28 cellular contexts compared by ENCODE assay signal in genomic region chr4:120452006-120452405, GRCh38.
DNase-seq lines count a peak whose midpoint lies in the region; ATAC-seq, FAIRE-seq and TF ChIP-seq lines count a peak whose summit lies in the region.
"Had no signal": no experiment of that assay in that cellular context is flagged by ENCODE, and none has a peak within 500 bp of the region (broad histone marks: within the 10 kb centered on the region; RNA-seq: fewer than 3 reads in every experiment).

No MANE protein-coding gene starts in this region.

- CTCF ChIA-PET in H1 (lab: Charles Lee; ENCODE audit: partially characterized antibody), result no interaction called here

- no peak overlapping the region for H3K23ac ChIP-seq in H1 (ENCODE audit: insufficient read length)
- H3K23ac ChIP-seq in mesenchymal stem cell (ENCODE audit: low read length in 2 of 2), result no peak overlapping the region

- H3K9me2 ChIP-seq in GM23338 (ENCODE audit: insufficient read depth), result no peaks in the 10 kb centered on the region

- no peak overlapping the region for H3K4me3 Mint-ChIP-seq in GM23338
- no peak overlapping the region for H3K4me3 Mint-ChIP-seq in activated naive CD8-positive, alpha-beta T cell treated with anti-CD3 and anti-CD28 coated beads, Interleukin-2, amount 50 U/mL, for 24 hours
- H3K4me3 Mint-ChIP-seq: CD8-positive, alpha-beta T cell had no signal

- H2BK12ac ChIP-seq in H1 (ENCODE audit: low read depth, low read length) (no peak overlapping the region), mesenchymal stem cell (ENCODE audit: low read length in 2 of 2) (no peak overlapping the region)

- no peak for ATAC-seq in GM23338
- ATAC-seq in activated naive CD8-positive, alpha-beta T cell treated with anti-CD3 and anti-CD28 coated beads, Interleukin-2, amount 50 U/mL, for 24 hours, result no peak
- no peak for ATAC-seq in HG02981 (IDR thresholded peaks at IDR 0.05; ENCODE audit: unreplicated experiment)
- ATAC-seq: CD8-positive, alpha-beta T cell had no signal

- no peak overlapping the region for H4K8ac ChIP-seq in H1 (ENCODE audit: extremely low read depth, insufficient read depth, low read length)
- H4K8ac ChIP-seq in mesenchymal stem cell (ENCODE audit: low read length), result no peak overlapping the region

- H3K9ac ChIP-seq in H1 (replicated peaks in 1 of 4; ENCODE audit: extremely low read depth in 1 of 4, low read depth in 3 of 4, low read length in 3 of 4), result no peak overlapping the region
- H3K9ac ChIP-seq in mesenchymal stem cell (ENCODE audit: low read length), result peak overlapping the region; percentile 34

- H3K27me3 Mint-ChIP-seq in GM23338 (ENCODE audit: insufficient read depth, low read depth, poor library complexity), result no peaks in the 10 kb centered on the region
- H3K27me3 Mint-ChIP-seq in activated naive CD8-positive, alpha-beta T cell treated with anti-CD3 and anti-CD28 coated beads, Interleukin-2, amount 50 U/mL, for 24 hours, result peaks cover 6% of the 10 kb centered on the region

- no peak overlapping the region for H3K27ac Mint-ChIP-seq in GM23338
- H3K27ac Mint-ChIP-seq in activated naive CD8-positive, alpha-beta T cell treated with anti-CD3 and anti-CD28 coated beads, Interleukin-2, amount 50 U/mL, for 24 hours, result no peak overlapping the region
- H3K27ac Mint-ChIP-seq: CD8-positive, alpha-beta T cell had no signal

- no peak overlapping the region for H3K27ac ChIP-seq in GM23338 (ENCODE audit: low read depth)
- no peak overlapping the region for H3K27ac ChIP-seq in H1 (ENCODE audit: low read depth, low read length)
- no peak overlapping the region for H3K27ac ChIP-seq in mesenchymal stem cell (ENCODE audit: low read length, poor library complexity, severe bottlenecking)
- H3K27ac ChIP-seq: PC-9, SK-N-MC had no signal

- no peak overlapping the region for H3K4ac ChIP-seq in H1 (replicated peaks; ENCODE audit: insufficient read length, low read depth, low read length)
- H3K4ac ChIP-seq in mesenchymal stem cell (ENCODE audit: low read depth in 1 of 2, low read length in 2 of 2), result no peak overlapping the region

- H4K5ac ChIP-seq in H1 (ENCODE audit: insufficient read length, low read depth, low read length), result no peak overlapping the region

- H3K4me2 ChIP-seq in GM23338, result no peak overlapping the region
- no peak overlapping the region for H3K4me2 ChIP-seq in H1 (ENCODE audit: insufficient read depth in 1 of 2, low read depth in 2 of 2, low read length in 2 of 2)
- no peak overlapping the region for H3K4me2 ChIP-seq in mesenchymal stem cell (ENCODE audit: low read length, poor library complexity, severe bottlenecking)
- H3K4me2 ChIP-seq: PC-9 had no signal

- no peaks in the 10 kb centered on the region for H3K27me3 ChIP-seq in GM23338 (ENCODE audit: insufficient read depth)
- H3K27me3 ChIP-seq in H1 (replicated peaks in 1 of 4; ENCODE audit: control insufficient read depth in 3 of 4, extremely low read depth in 1 of 4, insufficient read depth in 3 of 4, low read length in 3 of 4), result no peaks in the 10 kb centered on the region
- H3K27me3 ChIP-seq in mesenchymal stem cell (ENCODE audit: control insufficient read depth in 1 of 2, insufficient read depth in 1 of 2, low read length in 2 of 2), result no peaks in the 10 kb centered on the region

- no peak overlapping the region for H3K56ac ChIP-seq in H1 (replicated peaks; ENCODE audit: insufficient read length, low read depth, low read length)

- H3K4me1 ChIP-seq in GM23338 (ENCODE audit: insufficient read depth), result no peaks in the 10 kb centered on the region
- no peaks in the 10 kb centered on the region for H3K4me1 ChIP-seq in H1 (replicated peaks in 1 of 4; ENCODE audit: control insufficient read depth in 3 of 4, insufficient read depth in 4 of 4, low read length in 3 of 4)
- no peaks in the 10 kb centered on the region for H3K4me1 ChIP-seq in mesenchymal stem cell (ENCODE audit: control insufficient read depth, insufficient read depth, low read depth, low read length)

- H2AFZ ChIP-seq in GM23338, result peak overlapping the region; percentile 38; the same call in 1 of the 2 replicates
- peak overlapping the region; percentile 60; the same call in 1 of the 2 replicates for H2AFZ ChIP-seq in H1 (ENCODE audit: low read length)
- H2AFZ ChIP-seq in mesenchymal stem cell (ENCODE audit: low read depth, low read length), result no peak overlapping the region
- H2AFZ ChIP-seq: PC-9 had no signal

- FAIRE-seq in H1 (lab: Jason Lieb, UNC), result no peak
- FAIRE-seq: D721Med, GM19239, H54, HTR-8/SVneo had no signal

- H2BK5ac ChIP-seq in H1 (ENCODE audit: low read depth, low read length), result no peak overlapping the region
- no peak overlapping the region for H2BK5ac ChIP-seq in mesenchymal stem cell (ENCODE audit: low read depth, low read length, poor library complexity, severe bottlenecking)

- H2BK20ac ChIP-seq in H1 (ENCODE audit: low read length), result no peak overlapping the region

- H3K79me2 ChIP-seq in GM23338 (replicated peaks; ENCODE audit: insufficient read depth), result no peaks in the 10 kb centered on the region
- H3K79me2 ChIP-seq in H1 (ENCODE audit: control insufficient read depth in 1 of 2, insufficient read depth in 2 of 2, low read length in 2 of 2), result no peaks in the 10 kb centered on the region

- no peak for TF ChIP-seq EP300 in H1 (IDR thresholded peaks at IDR 0.05; ENCODE audit: borderline replicate concordance in 1 of 2, low read depth in 2 of 2, low read length in 2 of 2)

- no peak overlapping the region for H2AK5ac ChIP-seq in H1 (ENCODE audit: low read depth, low read length)
- H2AK5ac ChIP-seq in mesenchymal stem cell (ENCODE audit: low read length, severe bottlenecking), result no peak overlapping the region

- H3K79me1 ChIP-seq in H1 (ENCODE audit: low read depth, low read length) (no peaks in the 10 kb centered on the region), mesenchymal stem cell (replicated peaks; ENCODE audit: low read length, poor library complexity, severe bottlenecking) (no peaks in the 10 kb centered on the region)

- H4K91ac ChIP-seq in H1 (replicated peaks; ENCODE audit: insufficient read length, low read length) (no peak overlapping the region), mesenchymal stem cell (ENCODE audit: low read length) (no peak overlapping the region)

- H2BK120ac ChIP-seq in H1 (replicated peaks; ENCODE audit: low read depth, low read length), result no peak overlapping the region
- no peak overlapping the region for H2BK120ac ChIP-seq in mesenchymal stem cell (ENCODE audit: low read depth, low read length)

- POLR2A ChIA-PET in H1 (lab: Charles Lee; ENCODE audit: partially characterized antibody), result no interaction called here

- H3K4me3 ChIP-seq in GM23338 (no peak overlapping the region), H1 (ENCODE audit: extremely low read depth in 1 of 4, insufficient read depth in 2 of 4, low read depth in 3 of 4, low read length in 4 of 4) (no peak overlapping the region), mesenchymal stem cell (ENCODE audit: insufficient read depth in 1 of 2, low read depth in 1 of 2, low read length in 2 of 2) (peak overlapping the region in 1 of 2 experiments; percentile 31)
- H3K4me3 ChIP-seq: PC-9, SK-N-MC had no signal

- no peaks in the 10 kb centered on the region for H3K9me3 ChIP-seq in H1 (ENCODE audit: insufficient read depth in 2 of 2, low read depth in 1 of 2, low read length in 1 of 2)
- H3K9me3 ChIP-seq in mesenchymal stem cell (ENCODE audit: control insufficient read depth, low read length), result no peaks in the 10 kb centered on the region

- H3K36me3 ChIP-seq in GM23338 (ENCODE audit: insufficient read depth) (no peaks in the 10 kb centered on the region), H1 (ENCODE audit: control insufficient read depth in 2 of 4, insufficient read depth in 4 of 4, low read length in 3 of 4) (no peaks in the 10 kb centered on the region), mesenchymal stem cell (ENCODE audit: control insufficient read depth in 1 of 2, insufficient read depth in 2 of 2, low read depth in 1 of 2, low read length in 2 of 2) (no peaks in the 10 kb centered on the region)

- TF ChIP-seq RAD21 in H1 (IDR thresholded peaks at IDR 0.05 in 1 of 2, conservative IDR thresholded peaks at IDR 0.05 in 1 of 2; ENCODE audit: low read depth in 2 of 2, low read length in 2 of 2), result no peak

- H3K18ac ChIP-seq in H1 (ENCODE audit: extremely low read depth, low read length), result no peak overlapping the region
- H3K18ac ChIP-seq in mesenchymal stem cell (ENCODE audit: low read depth in 1 of 2, low read length in 2 of 2), result no peak overlapping the region

- TF ChIP-seq CTCF in GM23338 (conservative IDR thresholded peaks at IDR 0.05; ENCODE audit: low read depth in 2 of 2) (no peak), H1 (IDR thresholded peaks at IDR 0.05; ENCODE audit: control extremely low read depth in 1 of 3, insufficient read depth in 1 of 3, low read depth in 1 of 3, low read length in 3 of 3) (no peak)

- DNase-seq in GM23338 (ENCODE audit: low spot score) (no peak), H1 (ENCODE audit: low read depth in 1 of 2, low spot score in 2 of 2) (no peak), mesenchymal stem cell (no peak), SKM-1 treated with dmso at 0.1 percent for 144 hours (lab: John Stamatoyannopoulos, UW; ENCODE audit: unreplicated experiment) (no peak), COR-L47 (lab: John Stamatoyannopoulos, UW) (no peak)
- DNase-seq in activated naive CD8-positive, alpha-beta T cell treated with anti-CD3 and anti-CD28 coated beads, Interleukin-2, amount 50 U/mL, for 24 hours, result no peak
- DNase-seq: ACHN; AML-193; C1 segment of cervical spinal cord; CD8-positive, alpha-beta T cell; DMS53; GDM1; KG1; NCI-H1105; NCI-H146; NCI-H2029 treated with DMSO at 0.1 percent for 48 hours; NCI-H226; NCI-H510A treated with DMSO at 0.1 percent for 48 hours; NCI-H748 treated with DMSO at 0.1 percent for 48 hours; PC-9; RPMI8226; SHP77 treated with DMSO at 0.1 percent for 48 hours had no signal

- H3K4me1 Mint-ChIP-seq in GM23338, result no peaks in the 10 kb centered on the region
- H3K4me1 Mint-ChIP-seq in activated naive CD8-positive, alpha-beta T cell treated with anti-CD3 and anti-CD28 coated beads, Interleukin-2, amount 50 U/mL, for 24 hours, result no peaks in the 10 kb centered on the region

- H4K20me1 ChIP-seq in GM23338 (replicated peaks; ENCODE audit: insufficient read depth) (no peaks in the 10 kb centered on the region), H1 (replicated peaks in 1 of 2; ENCODE audit: control insufficient read depth in 1 of 2, insufficient read depth in 2 of 2, low read length in 2 of 2) (no peaks in the 10 kb centered on the region)

- no peak for TF ChIP-seq POLR2A in H1 (IDR thresholded peaks at IDR 0.05; ENCODE audit: control extremely low read depth in 1 of 2, low read depth in 2 of 2, low read length in 2 of 2)

- H3K23me2 ChIP-seq in H1 (ENCODE audit: low read depth, low read length), result peaks cover 2% of the 10 kb centered on the region; the same call in 1 of the 2 replicates

- H3K36me3 Mint-ChIP-seq in GM23338 (ENCODE audit: low read depth), result no peaks in the 10 kb centered on the region
- H3K36me3 Mint-ChIP-seq in activated naive CD8-positive, alpha-beta T cell treated with anti-CD3 and anti-CD28 coated beads, Interleukin-2, amount 50 U/mL, for 24 hours (ENCODE audit: low read depth), result no peaks in the 10 kb centered on the region
- H3K36me3 Mint-ChIP-seq: CD8-positive, alpha-beta T cell had no signal

- H3F3A ChIP-seq in GM23338 (replicated peaks; ENCODE audit: low read depth), result no peaks in the 10 kb centered on the region

- H3K9me3 Mint-ChIP-seq in GM23338, result no peaks in the 10 kb centered on the region
- H3K9me3 Mint-ChIP-seq in activated naive CD8-positive, alpha-beta T cell treated with anti-CD3 and anti-CD28 coated beads, Interleukin-2, amount 50 U/mL, for 24 hours, result no peaks in the 10 kb centered on the region
- H3K9me3 Mint-ChIP-seq: CD8-positive, alpha-beta T cell had no signal

- H2BK15ac ChIP-seq in H1 (ENCODE audit: low read length) (no peak overlapping the region), mesenchymal stem cell (ENCODE audit: low read depth, poor library complexity, severe bottlenecking) (no peak overlapping the region)

- H3K14ac ChIP-seq in H1 (ENCODE audit: insufficient read length) (no peak overlapping the region), mesenchymal stem cell (ENCODE audit: low read length in 2 of 2) (no peak overlapping the region)
